In the genomic region with DNA sequence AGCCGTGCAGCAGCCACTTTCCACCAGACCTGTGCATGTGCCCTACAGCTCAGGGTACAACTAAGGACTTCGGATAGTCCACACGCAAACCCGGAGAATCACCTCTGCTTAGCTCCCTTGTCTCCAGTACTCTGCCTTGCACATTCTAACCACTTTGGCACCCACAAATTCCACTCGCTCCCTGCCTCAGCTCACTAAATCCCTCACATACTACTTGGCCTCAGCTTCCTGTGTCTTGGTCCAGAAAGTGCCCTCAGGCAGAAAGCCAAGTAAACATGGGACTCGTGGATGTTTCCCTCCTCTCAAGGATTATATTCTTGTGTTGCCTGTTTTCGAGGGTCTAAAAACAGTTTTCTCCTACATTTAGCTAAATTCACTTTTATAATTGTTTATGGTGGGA, we compare ENCODE assay signal across 13 cellular contexts.
A peak's percentile ranks its signal among the peaks of the same experiment; 100 is the strongest.
DNase-seq lines count a peak whose midpoint lies in the region; FAIRE-seq and TF ChIP-seq lines count a peak whose summit lies in the region.
"Had no signal": no experiment of that assay in that cellular context is flagged by ENCODE, and none has a peak within 500 bp of the region (broad histone marks: within the 10 kb centered on the region; RNA-seq: fewer than 3 reads in every experiment).

No MANE protein-coding gene starts in this region.

- no peaks in the 10 kb centered on the region for H3K4me1 ChIP-seq in Peyer's patch

- DNase-seq in HTR-8/SVneo (ENCODE audit: insufficient read length, low spot score) = peak; percentile 11
- peak; percentile 26 for DNase-seq in astrocyte of the hippocampus (ENCODE audit: low read depth, low spot score)
- peak; percentile 63 for DNase-seq in iris pigment epithelial cell (ENCODE audit: low read depth)
- peak; percentile 61 for DNase-seq in retinal pigment epithelial cell (ENCODE audit: low read depth)
- no peak for DNase-seq in Peyer's patch
- DNase-seq in HuH-7 (ENCODE audit: low spot score) = no peak
- DNase-seq in HUDEP-2 (lab: John Stamatoyannopoulos, UW; ENCODE audit: unreplicated experiment in 76 of 76) = no peak
- DNase-seq: CD8-positive, alpha-beta T cell; NCI-H1048; NCI-H226; NCI-H526 treated with DMSO at 0.1 percent for 48 hours; NK-92 treated with Interleukin-12 subunit alpha and Interleukin-12 subunit beta, amount 100 ng/mL, for 24 hours had no signal

- no peak overlapping the region for H3K27ac ChIP-seq in Peyer's patch

- H3K9me3 ChIP-seq in Peyer's patch = no peaks in the 10 kb centered on the region

- no peak for FAIRE-seq in HTR-8/SVneo (lab: Jason Lieb, UNC)
- FAIRE-seq: K562 had no signal

- no peak for TF ChIP-seq CTCF in retinal pigment epithelial cell (conservative IDR thresholded peaks at IDR 0.05; ENCODE audit: low read depth, low read length)
- TF ChIP-seq CTCF in Peyer's patch (IDR thresholded peaks at IDR 0.05) = no peak

- no peak for TF ChIP-seq POLR2A in Peyer's patch (IDR thresholded peaks at IDR 0.05)

- H3K27me3 ChIP-seq in Peyer's patch = no peaks in the 10 kb centered on the region

- H3K36me3 ChIP-seq in Peyer's patch = peaks cover 0 to 19% (median 0%) of the 10 kb centered on the region in 3 donors

- no peak overlapping the region for H3K4me3 ChIP-seq in retinal pigment epithelial cell (ENCODE audit: low read length)
- no peak overlapping the region for H3K4me3 ChIP-seq in Peyer's patch
- H3K4me3 ChIP-seq: K562 had no signal

Comparison
In these comparisons a context has a peak if more than half of its experiments do, and no peak if none do; other contexts are left out.
1. DNase-seq: peak in HTR-8/SVneo (single experiment), astrocyte of the hippocampus (single experiment), iris pigment epithelial cell (single experiment) and retinal pigment epithelial cell (single experiment); none in Peyer's patch (0 of 3), HuH-7 (single experiment) and HUDEP-2 (0 of 76).